In the genomic region with DNA sequence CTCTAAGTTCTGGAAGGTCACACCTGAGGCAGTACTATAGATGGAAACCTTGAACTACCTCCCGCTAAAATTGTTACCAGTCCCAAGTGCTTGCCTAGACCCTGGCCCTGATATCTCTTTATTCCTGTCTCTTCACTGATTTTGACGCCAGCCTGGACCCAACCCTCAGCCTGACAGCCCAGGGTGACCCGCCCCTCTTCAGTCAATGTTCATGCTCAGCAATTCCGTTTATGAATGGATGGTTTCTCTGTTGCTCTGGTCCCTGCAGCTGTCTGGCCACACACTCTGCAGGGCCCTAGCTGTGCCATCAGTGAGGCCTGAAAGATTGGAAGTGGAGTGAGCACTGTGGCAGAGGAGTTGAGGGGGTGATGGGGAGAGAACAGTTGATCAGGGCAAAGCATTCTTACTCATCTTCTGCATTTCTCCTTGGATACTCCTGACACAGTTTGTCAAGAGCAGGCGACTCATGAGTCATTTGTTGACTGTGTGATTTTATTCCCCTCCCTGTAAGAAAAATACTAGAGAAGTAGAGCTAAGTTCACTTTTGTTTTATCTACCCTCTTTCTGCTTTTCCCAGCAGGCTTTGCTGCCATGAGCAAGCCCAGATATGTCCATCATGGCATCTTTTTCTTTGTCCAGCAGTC, we compare ENCODE assay signal across 13 cellular contexts. TPM values are rescaled to one million over a fixed set of nuclear protein-coding genes. Genes with fewer than 3 reads are reported as not detected.
A peak's percentile ranks its signal among the peaks of the same experiment; 100 is the strongest.
DNase-seq lines count a peak whose midpoint lies in the region; ATAC-seq lines count a peak whose summit lies in the region.
"Had no signal": no experiment of that assay in that cellular context is flagged by ENCODE, and none has a peak within 500 bp of the region (broad histone marks: within the 10 kb centered on the region; RNA-seq: fewer than 3 reads in every experiment).

No MANE protein-coding gene starts in this region.

- H3K27ac Mint-ChIP-seq in activated naive CD8-positive, alpha-beta T cell treated with anti-CD3 and anti-CD28 coated beads, Interleukin-2, amount 50 U/mL, for 24 hours = no peak overlapping the region
- H3K27ac Mint-ChIP-seq: activated T-cell treated with anti-CD3 and anti-CD28 coated beads, Interleukin-2, amount 50 U/mL, for 24 hours had no signal

- DNase-seq in DMS53 treated with DMSO at 0.1 percent for 48 hours (lab: John Stamatoyannopoulos, UW; ENCODE audit: unreplicated experiment) = peak; percentile 26
- DNase-seq in RPMI7951 (ENCODE audit: low read depth) = peak; percentile 71
- peak; percentile 65 for DNase-seq in fibroblast of gingiva (ENCODE audit: low read depth)
- peak; percentile 37 for DNase-seq in skeletal muscle cell (ENCODE audit: low read depth)
- no peak for DNase-seq in activated naive CD8-positive, alpha-beta T cell treated with anti-CD3 and anti-CD28 coated beads, Interleukin-2, amount 50 U/mL, for 24 hours
- DNase-seq in effector CD4-positive, alpha-beta T cell = no peak
- DNase-seq in NCI-H1417 (lab: John Stamatoyannopoulos, UW) = no peak
- DNase-seq: activated T-cell treated with anti-CD3 and anti-CD28 coated beads, Interleukin-2, amount 50 U/mL, for 24 hours; heart left ventricle; NCI-H2107 had no signal

- H3K9me3 Mint-ChIP-seq in activated naive CD8-positive, alpha-beta T cell treated with anti-CD3 and anti-CD28 coated beads, Interleukin-2, amount 50 U/mL, for 24 hours = peaks cover 27% of the 10 kb centered on the region

- ATAC-seq in activated naive CD8-positive, alpha-beta T cell treated with anti-CD3 and anti-CD28 coated beads, Interleukin-2, amount 50 U/mL, for 24 hours = no peak
- no peak for ATAC-seq in GM21529 (IDR thresholded peaks at IDR 0.05; ENCODE audit: unreplicated experiment)

- H3K27me3 Mint-ChIP-seq in activated naive CD8-positive, alpha-beta T cell treated with anti-CD3 and anti-CD28 coated beads, Interleukin-2, amount 50 U/mL, for 24 hours = peaks cover 2% of the 10 kb centered on the region
- H3K27me3 Mint-ChIP-seq: activated T-cell treated with anti-CD3 and anti-CD28 coated beads, Interleukin-2, amount 50 U/mL, for 24 hours had no signal

- peaks cover 4% of the 10 kb centered on the region for H3K36me3 Mint-ChIP-seq in activated naive CD8-positive, alpha-beta T cell treated with anti-CD3 and anti-CD28 coated beads, Interleukin-2, amount 50 U/mL, for 24 hours (ENCODE audit: low read depth)

- no peak overlapping the region for H3K4me3 ChIP-seq in skeletal muscle cell (ENCODE audit: low read depth, low read length)
- H3K4me3 ChIP-seq: cardiac muscle cell, heart left ventricle, skin epidermis had no signal

- no peak overlapping the region for H3K4me3 Mint-ChIP-seq in activated naive CD8-positive, alpha-beta T cell treated with anti-CD3 and anti-CD28 coated beads, Interleukin-2, amount 50 U/mL, for 24 hours
- H3K4me3 Mint-ChIP-seq: activated T-cell treated with anti-CD3 and anti-CD28 coated beads, Interleukin-2, amount 50 U/mL, for 24 hours had no signal

- H3K4me1 Mint-ChIP-seq in activated naive CD8-positive, alpha-beta T cell treated with anti-CD3 and anti-CD28 coated beads, Interleukin-2, amount 50 U/mL, for 24 hours = no peaks in the 10 kb centered on the region

RNA-seq across cellular contexts. Expression of a gene that starts 46.0 kb away (rescaled TPM):
- total RNA-seq in RPMI7951 (2014; rRNA removed; shearing (Covaris generic)) = 64.1 and 93.5 TPM in 2 replicates

Comparison
In these comparisons a context has a peak if more than half of its experiments do, and no peak if none do; other contexts are left out.
1. DNase-seq: peak in DMS53 treated with DMSO at 0.1 percent for 48 hours (single experiment), RPMI7951 (single experiment), fibroblast of gingiva (single experiment) and skeletal muscle cell (single experiment); none in activated naive CD8-positive, alpha-beta T cell treated with anti-CD3 and anti-CD28 coated beads, Interleukin-2, amount 50 U/mL, for 24 hours (single experiment), effector CD4-positive, alpha-beta T cell (single experiment) and NCI-H1417 (0 of 3).